ENCODE assay signal across 7 cellular contexts in genomic region chr1:120144076-120145025, GRCh38. TPM values are rescaled to one million over a fixed set of nuclear protein-coding genes. Genes with fewer than 3 reads are reported as not detected.
A peak's percentile ranks its signal among the peaks of the same experiment; 100 is the strongest.
DNase-seq lines count a peak whose midpoint lies in the region; ATAC-seq and TF ChIP-seq lines count a peak whose summit lies in the region.
"Not testable (repeated sequence)": the region's sequence is repeated elsewhere in the genome, so short reads cannot be mapped to it uniquely, and the experiment has no call there.

No MANE protein-coding gene starts in this region.

- H3K9ac ChIP-seq in mammary epithelial cell (ENCODE audit: insufficient read depth, low read length), result not testable (repeated sequence)

- not testable (repeated sequence) for H3K9me3 ChIP-seq in mammary epithelial cell (replicated peaks; ENCODE audit: insufficient read depth, low read length); lung (ENCODE audit: control insufficient read depth in 2 of 2, insufficient read depth in 1 of 2, low read length in 1 of 2); gastrocnemius medialis

- CTCF ChIA-PET in T-cell (lab: Charles Lee); mammary epithelial cell (lab: Charles Lee; ENCODE audit: low non-redundant PET): not testable (repeated sequence)

- peak overlapping the region; percentile 25 to 66 for H3K27ac Mint-ChIP-seq in T-cell

- peak overlapping the region in 1 of 3 donors; percentile 23 for H3K4me3 Mint-ChIP-seq in T-cell

- WGBS in mammary epithelial cell (ENCODE audit: low coverage, missing lambda C conversion rate), result 93% methylated on average over 3 of the region's 4 CpGs
- WGBS in lung, 2 donors, result 77 to 80% methylated on average over 3 of the region's 4 CpGs

- POLR2A ChIA-PET in T-cell (lab: Charles Lee), result not testable (repeated sequence)

- peaks cover 19 to 26% (median 25%) of the 10 kb centered on the region in 3 donors for H3K4me1 Mint-ChIP-seq in T-cell

- H3K27ac ChIP-seq in mammary epithelial cell (ENCODE audit: insufficient read depth, low read depth, low read length), result peak overlapping the region; percentile 29
- not testable (repeated sequence) for H3K27ac ChIP-seq in lung (ENCODE audit: low read depth in 1 of 2, low read length in 1 of 2); gastrocnemius medialis

- dilution Hi-C loops in mammary epithelial cell (cut with HindIII; ENCODE audit: low sequenced_read_pairs), result not testable (repeated sequence)

- not testable (repeated sequence) for H3K4me3 ChIP-seq in mammary epithelial cell (replicated peaks in 1 of 3; ENCODE audit: insufficient read depth in 1 of 3, low read depth in 2 of 3, low read length in 3 of 3); lung; gastrocnemius medialis

- not testable (repeated sequence) for H3K9me3 Mint-ChIP-seq in T-cell

- in situ Hi-C loops in mammary epithelial cell (cut with MboI; ENCODE audit: low sequenced_read_pairs in 2 of 2); gastrocnemius medialis (cut with MboI; ENCODE audit: low sequenced_read_pairs in 4 of 4): not testable (repeated sequence)

- H2AFZ ChIP-seq in mammary epithelial cell (ENCODE audit: low read depth, low read length), result peak overlapping the region; percentile 33

- peak; percentile 32 for DNase-seq in HCEC 1CT
- DNase-seq in T-cell; mammary epithelial cell; Right ventricle myocardium inferior (ENCODE audit: missing footprints); lung (ENCODE audit: low spot score); gastrocnemius medialis: not testable (repeated sequence)
- peak; percentile 53 for DNase-seq in activated CD8-positive, alpha-beta memory T cell treated with anti-CD3 and anti-CD28 coated beads, Interleukin-2, amount 50 U/mL, for 48 hours

- not testable (repeated sequence) for H3K27me3 Mint-ChIP-seq in T-cell

- TF ChIP-seq CTCF in mammary epithelial cell (conservative IDR thresholded peaks at IDR 0.05 in 1 of 2, IDR thresholded peaks at IDR 0.05 in 1 of 2; ENCODE audit: extremely low read depth in 1 of 2, insufficient read depth in 1 of 2, low read depth in 1 of 2, low read length in 2 of 2); lung (IDR thresholded peaks at IDR 0.05; ENCODE audit: control extremely low read depth, extremely low read depth); gastrocnemius medialis (IDR thresholded peaks at IDR 0.05 in 4 of 5, conservative IDR thresholded peaks at IDR 0.05 in 1 of 5): not testable (repeated sequence)

- not testable (repeated sequence) for H3K4me1 ChIP-seq in mammary epithelial cell (ENCODE audit: insufficient read depth, low read length); lung (ENCODE audit: control insufficient read depth in 2 of 2, insufficient read depth in 2 of 2, low read length in 2 of 2); gastrocnemius medialis

- intact Hi-C loops in mammary epithelial cell (cut with micrococcal nuclease), result loop anchor here (5.0 kb wide), 1 partner anchor 197 kb away; no protein-coding TSS in a partner anchor
- intact Hi-C loops in Right ventricle myocardium inferior (cut with DNase I), result loop anchor here (10.0 kb wide), 1 partner anchor 200 kb away; no protein-coding TSS in a partner anchor
- intact Hi-C loops in gastrocnemius medialis (cut with DNase I; ENCODE audit: low total_unique reads), result not testable (repeated sequence)

- H3K27me3 ChIP-seq in mammary epithelial cell (ENCODE audit: insufficient read depth, low read length); lung (ENCODE audit: control insufficient read depth, insufficient read depth); gastrocnemius medialis: not testable (repeated sequence)

- H3K4me2 ChIP-seq in mammary epithelial cell (ENCODE audit: insufficient read depth, low read depth, low read length), result peak overlapping the region; percentile 42

- not testable (repeated sequence) for H4K20me1 ChIP-seq in mammary epithelial cell (ENCODE audit: insufficient read depth, low read length)

- ATAC-seq in T-cell (replicated peaks in 1 of 4), result not testable (repeated sequence)
- peak; percentile 77 for ATAC-seq in Right ventricle myocardium inferior
- ATAC-seq in lung (ENCODE audit: insufficient read depth, low FRiP score), result peak; percentile 84
- peak; percentile 65 to 67 for ATAC-seq in gastrocnemius medialis

- not testable (repeated sequence) for H3K36me3 Mint-ChIP-seq in T-cell

- not testable (repeated sequence) for H3K36me3 ChIP-seq in mammary epithelial cell (ENCODE audit: insufficient read depth, low read length); lung (ENCODE audit: control insufficient read depth in 2 of 2, insufficient read depth in 2 of 2, low read length in 2 of 2); gastrocnemius medialis

- BruUV-seq in mammary epithelial cell (replicated peaks; lab: Mats Ljungman, UMichigan), result not testable (repeated sequence)

- TF ChIP-seq POLR2A in gastrocnemius medialis (IDR thresholded peaks at IDR 0.05), result not testable (repeated sequence)

- not testable (repeated sequence) for H3K79me2 ChIP-seq in mammary epithelial cell (ENCODE audit: insufficient read depth, low read length)

RNA-seq across cellular contexts. Expression of gene SEC22B, which starts 32.0 kb away (rescaled TPM):
- total RNA-seq in T-cell (10 to 100 TPM; 29.8 to 33.9 (median 31.2) TPM), mammary epithelial cell (10 to 100 TPM; 31.8 to 33.5 TPM), Right ventricle myocardium inferior (14.1 TPM), lung (10 to 100 TPM; 27.0 to 50.8 TPM), gastrocnemius medialis (10 to 100 TPM; 14.6 to 25.1 (median 21.5) TPM)
- polyA plus RNA-seq in mammary epithelial cell (9.9 TPM), lung (10 to 100 TPM; 20.6 to 24.4 TPM)
- polyA minus RNA-seq in mammary epithelial cell, result 10.1 TPM
